ENCODE assay signal across 8 cellular contexts in genomic region chr12:93571854-93572711, GRCh38. TPM values are rescaled to one million over a fixed set of nuclear protein-coding genes. Genes with fewer than 3 reads are reported as not detected.
DNase-seq lines count a peak whose midpoint lies in the region; ATAC-seq, FAIRE-seq and TF ChIP-seq lines count a peak whose summit lies in the region.

SOCS2 (plus strand) TSS chr12:93572675; CDS start chr12:93572898, 223 bp downstream.

- peaks cover 4% of the 10 kb centered on the region for H3K36me3 Mint-ChIP-seq in mesothelial cell of epicardium

- H2AFZ ChIP-seq in H1 (ENCODE audit: low read length), result no peak within 1 kb of the TSS

- peaks cover 0 to 2% (median 0%) of the 10 kb centered on the region in 4 experiments; a peak in 5 of 7 replicates for H3K4me1 ChIP-seq in H1 (replicated peaks in 1 of 4; ENCODE audit: control insufficient read depth in 3 of 4, insufficient read depth in 4 of 4, low read length in 3 of 4)

- no peaks in the 10 kb centered on the region for H3K9me3 ChIP-seq in H1 (ENCODE audit: insufficient read depth in 2 of 2, low read depth in 1 of 2, low read length in 1 of 2)

- H3K23ac ChIP-seq in H1 (ENCODE audit: insufficient read length), result no peak within 1 kb of the TSS

- H3K18ac ChIP-seq in H1 (ENCODE audit: extremely low read depth, low read length), result peak within 1 kb of the TSS; percentile 83

- ATAC-seq in HG03097 (IDR thresholded peaks at IDR 0.05; ENCODE audit: low FRiP score, unreplicated experiment) (no peak), GM18909 (IDR thresholded peaks at IDR 0.05; ENCODE audit: poor library complexity, unreplicated experiment) (no peak)

- peak within 1 kb of the TSS; percentile 82 for H4K91ac ChIP-seq in H1 (replicated peaks; ENCODE audit: insufficient read length, low read length)

- peak; percentile 18 for TF ChIP-seq POLR2A in GM15510 (IDR thresholded peaks at IDR 0.05; ENCODE audit: borderline replicate concordance, extremely low read depth, insufficient read length)
- no peak for TF ChIP-seq POLR2A in H1 (IDR thresholded peaks at IDR 0.05; ENCODE audit: control extremely low read depth in 1 of 2, low read depth in 2 of 2, low read length in 2 of 2)

- peak within 1 kb of the TSS; percentile 90 for H2BK12ac ChIP-seq in H1 (ENCODE audit: low read depth, low read length)

- H3K27ac Mint-ChIP-seq in mesothelial cell of epicardium, result peak within 1 kb of the TSS; percentile 66

- H2BK15ac ChIP-seq in H1 (ENCODE audit: low read length), result peak within 1 kb of the TSS; percentile 72; the same call in 1 of the 2 replicates

- H4K8ac ChIP-seq in H1 (ENCODE audit: extremely low read depth, insufficient read depth, low read length), result peak within 1 kb of the TSS; percentile 79; the same call in 1 of the 2 replicates

- H2BK5ac ChIP-seq in H1 (ENCODE audit: low read depth, low read length), result peak within 1 kb of the TSS; percentile 81; the same call in 1 of the 2 replicates

- H3K9ac ChIP-seq in H1 (replicated peaks in 1 of 4; ENCODE audit: extremely low read depth in 1 of 4, low read depth in 3 of 4, low read length in 3 of 4), result peak within 1 kb of the TSS; percentile 5 to 65 (median 32); a peak in 4 of 7 replicates

- peaks cover 0 to 12% of the 10 kb centered on the region in 2 experiments; a peak in 2 of 4 replicates for H3K79me2 ChIP-seq in H1 (ENCODE audit: control insufficient read depth in 1 of 2, insufficient read depth in 2 of 2, low read length in 2 of 2)

- H3K79me1 ChIP-seq in H1 (ENCODE audit: low read depth, low read length), result no peaks in the 10 kb centered on the region; the same call in 1 of the 2 replicates

- WGBS in H1 (ENCODE audit: extremely low coverage in 1 of 2, insufficient coverage in 1 of 2, insufficient read length in 1 of 2, insufficient replicate concordance in 2 of 2, low coverage in 1 of 2, low lambda C conversion rate in 2 of 2, missing lambda C conversion rate in 1 of 2), 2 experiments, result 1% methylated on average over 47 of the region's 71 CpGs; no CpG with 5 or more reads in 1 of the 2 experiments

- H3K56ac ChIP-seq in H1 (replicated peaks; ENCODE audit: insufficient read length, low read depth, low read length), result no peak within 1 kb of the TSS

- FAIRE-seq in H1 (lab: Jason Lieb, UNC), result no peak

- H3K4ac ChIP-seq in H1 (replicated peaks; ENCODE audit: insufficient read length, low read depth, low read length), result no peak within 1 kb of the TSS

- peaks cover 0 to 34% (median 21%) of the 10 kb centered on the region in 4 experiments; a peak in 5 of 7 replicates for H3K27me3 ChIP-seq in H1 (replicated peaks in 1 of 4; ENCODE audit: control insufficient read depth in 3 of 4, extremely low read depth in 1 of 4, insufficient read depth in 3 of 4, low read length in 3 of 4)

- peak within 1 kb of the TSS; percentile 54; the same call in 1 of the 2 replicates for H2AK5ac ChIP-seq in H1 (ENCODE audit: low read depth, low read length)

- no peak within 1 kb of the TSS for H4K5ac ChIP-seq in H1 (ENCODE audit: insufficient read length, low read depth, low read length)

- in situ Hi-C loops in KBM-7 (cut with MboI; ENCODE audit: low pct_unique_long_range_greater_than_20kb, low sequenced_read_pairs), result no loop called here

- peaks cover 10% of the 10 kb centered on the region for H3K27me3 Mint-ChIP-seq in mesothelial cell of epicardium (ENCODE audit: low read depth)

- peaks cover 0 to 12% (median 0%) of the 10 kb centered on the region in 4 experiments; a peak in 1 of 8 replicates for H3K36me3 ChIP-seq in H1 (ENCODE audit: control insufficient read depth in 2 of 4, insufficient read depth in 4 of 4, low read length in 3 of 4)

- H4K20me1 ChIP-seq in H1 (replicated peaks in 1 of 2; ENCODE audit: control insufficient read depth in 1 of 2, insufficient read depth in 2 of 2, low read length in 2 of 2), result peaks cover 0 to 9% of the 10 kb centered on the region in 2 experiments

- H2BK20ac ChIP-seq in H1 (ENCODE audit: low read length), result 0 out of 2 replicates have a peak within 1 kb of the TSS, but pooled peaks have one; percentile 61

- no peak within 1 kb of the TSS for H3K14ac ChIP-seq in H1 (ENCODE audit: insufficient read length)

- peaks cover 20% of the 10 kb centered on the region for H3K4me1 Mint-ChIP-seq in mesothelial cell of epicardium

- DNase-seq in KBM-7, result peak; percentile 63
- peak; percentile 54 for DNase-seq in activated CD4-positive, CD25-positive, alpha-beta regulatory T cell treated with anti-CD3 and anti-CD28 coated beads, Interleukin-2, amount 50 U/mL, for 72 hours
- DNase-seq in H1 (ENCODE audit: low read depth in 1 of 2, low spot score in 2 of 2), result peak in 1 of 2 experiments; percentile 79
- DNase-seq in mesothelial cell of epicardium (ENCODE audit: low spot score in 2 of 2, unreplicated experiment in 2 of 2), result peak; percentile 32 to 61
- peak in 9 of 49 donors; percentile 3 to 45 (median 28) for DNase-seq in substantia nigra (lab: John Stamatoyannopoulos, UW)

- H3K27ac ChIP-seq in H1 (ENCODE audit: low read depth, low read length), result no peak within 1 kb of the TSS
- H3K27ac ChIP-seq in substantia nigra (ENCODE audit: low read depth, low read length, poor library complexity, severe bottlenecking), result peak within 1 kb of the TSS; percentile 35

- H3K4me3 Mint-ChIP-seq in mesothelial cell of epicardium, result peak within 1 kb of the TSS; percentile 79

- TF ChIP-seq EP300 in H1 (IDR thresholded peaks at IDR 0.05; ENCODE audit: borderline replicate concordance in 1 of 2, low read depth in 2 of 2, low read length in 2 of 2), result no peak

- CTCF ChIA-PET in H1 (lab: Charles Lee; ENCODE audit: partially characterized antibody), result interaction anchor here (0.6 to 4.9 kb wide), 14 partner anchors 9 to 773 kb away, joined by 3 to 26 read pairs (median 4); no protein-coding TSS in a partner anchor

- no peaks in the 10 kb centered on the region for H3K9me3 Mint-ChIP-seq in mesothelial cell of epicardium

- POLR2A ChIA-PET in H1 (lab: Charles Lee; ENCODE audit: partially characterized antibody), result interaction anchor here (0.9 to 7.2 kb wide), 13 partner anchors 9 to 231 kb away, joined by 3 to 41 read pairs (median 7); partner anchors contain the start of gene CRADD

- TF ChIP-seq RAD21 in H1 (IDR thresholded peaks at IDR 0.05 in 1 of 2, conservative IDR thresholded peaks at IDR 0.05 in 1 of 2; ENCODE audit: low read depth in 2 of 2, low read length in 2 of 2), result peak; percentile 8 to 11; a peak in 1 of 4 replicates

- peak within 1 kb of the TSS; percentile 85 to 97 for H3K4me2 ChIP-seq in H1 (ENCODE audit: insufficient read depth in 1 of 2, low read depth in 2 of 2, low read length in 2 of 2)

- H3K4me3 ChIP-seq in H1 (ENCODE audit: extremely low read depth in 1 of 4, insufficient read depth in 2 of 4, low read depth in 3 of 4, low read length in 4 of 4), result peak within 1 kb of the TSS; percentile 68 to 82 (median 74)

- TF ChIP-seq CTCF in H1 (IDR thresholded peaks at IDR 0.05; ENCODE audit: control extremely low read depth in 1 of 3, insufficient read depth in 1 of 3, low read depth in 1 of 3, low read length in 3 of 3) (no peak), mesothelial cell of epicardium (IDR thresholded peaks at IDR 0.05; ENCODE audit: unreplicated experiment) (no peak)

- no peak within 1 kb of the TSS for H2BK120ac ChIP-seq in H1 (replicated peaks; ENCODE audit: low read depth, low read length)

- peaks cover 26% of the 10 kb centered on the region; the same call in 1 of the 2 replicates for H3K23me2 ChIP-seq in H1 (ENCODE audit: low read depth, low read length)

TF ChIP-seq in H1, 55 proteins besides CTCF, POLR2A, EP300 and RAD21:
- TF ChIP-seq KDM5A (IDR thresholded peaks at IDR 0.05; ENCODE audit: low read length) (no peak), PHF8 (conservative IDR thresholded peaks at IDR 0.05; ENCODE audit: low read depth, low read length) (0 out of 2 replicates have a peak, but pooled peaks have one; percentile 38), TCF12 (IDR thresholded peaks at IDR 0.05; ENCODE audit: low read depth, low read length) (0 out of 2 replicates have a peak, but pooled peaks have one; percentile 1), YY1 (IDR thresholded peaks at IDR 0.05; ENCODE audit: low read depth, low read length) (peak; percentile 21; the same call in 1 of the 2 replicates), CBX8 (IDR thresholded peaks at IDR 0.05; ENCODE audit: borderline replicate concordance, low read depth, low read length) (no peak), RBBP5 (IDR thresholded peaks at IDR 0.05; ENCODE audit: borderline replicate concordance, low read depth, low read length) (peak; percentile 63; the same call in 1 of the 2 replicates), KDM4A (IDR thresholded peaks at IDR 0.05; ENCODE audit: low read depth, low read length, severe bottlenecking) (peak; percentile 45)

RNA-seq across cellular contexts. Expression of gene SOCS2, which starts in this region (rescaled TPM):
- 18.0 TPM in 2 replicates for total RNA-seq in H1 (2021; fragmentation: NEBNext Ultra II Directional; extraction: Animal tissue kit (Norgen Biotek cat#: 25700))
- 12.6 and 14.5 TPM in 2 replicates for polyA plus RNA-seq in H1 (2011; rRNA removed)
- polyA plus RNA-seq in H1 (2011; cell fraction: cytosol; rRNA removed), result 15.3 TPM
- 15.3 TPM for polyA plus RNA-seq in H1 (2011; cell fraction: nucleus; rRNA removed)
- polyA plus RNA-seq in H1 (2012, experiment 1 of 2), result 8.0 to 12.2 TPM (median 10.1 TPM) in 4 replicates
- polyA plus RNA-seq in H1 (2012, experiment 2 of 2), result 4.7 TPM
- 17.4 TPM for polyA plus RNA-seq in H1 (2013, experiment 1 of 2)
- 16.3 TPM for polyA plus RNA-seq in H1 (2013, experiment 2 of 2)
- polyA minus RNA-seq in H1 (2011; rRNA and poly(A)+ RNA removed), result 7.0 and 8.4 TPM in 2 replicates
- 7.9 TPM for polyA minus RNA-seq in H1 (2011; cell fraction: cytosol; rRNA and poly(A)+ RNA removed)
- polyA minus RNA-seq in H1 (2011; cell fraction: nucleus; rRNA and poly(A)+ RNA removed), result 15.4 TPM
- 11.8 to 13.9 TPM (median 12.7 TPM) in 3 replicates for total RNA-seq in mesothelial cell of epicardium
